21 cellular contexts compared by ENCODE assay signal in the genomic region with DNA sequence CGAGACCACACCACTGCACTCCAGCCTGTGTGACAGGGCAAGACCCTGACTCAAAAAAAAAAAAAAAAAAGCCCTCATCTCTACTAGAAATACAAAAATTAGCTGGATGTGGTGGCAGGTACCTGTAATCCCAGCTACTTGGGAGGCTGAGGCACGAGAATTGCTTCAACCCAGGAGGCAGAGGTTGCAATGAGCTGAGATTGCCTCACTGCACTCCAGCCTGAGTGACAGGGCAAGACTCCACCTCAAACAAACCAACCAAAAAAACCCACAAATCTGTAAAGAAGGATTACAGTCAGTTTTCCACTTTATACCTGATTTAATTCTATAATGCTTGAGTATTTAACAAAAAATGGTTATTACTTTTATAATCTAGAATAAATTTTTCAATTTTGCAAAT.
"Had no signal": no experiment of that assay in that cellular context is flagged by ENCODE, and none has a peak within 500 bp of the region (broad histone marks: within the 10 kb centered on the region; RNA-seq: fewer than 3 reads in every experiment).

No MANE protein-coding gene starts in this region.

- H3K27ac ChIP-seq: brain microvascular endothelial cell, cardiac muscle cell, PC-9, VCaP had no signal

- H3K4me3 ChIP-seq: cardiac muscle cell, PC-9 had no signal

- H2AFZ ChIP-seq: PC-9 had no signal

- H3K4me3 Mint-ChIP-seq: activated naive CD8-positive, alpha-beta T cell treated with anti-CD3 and anti-CD28 coated beads for 36 hours; activated T-cell treated with anti-CD3 and anti-CD28 coated beads, Interleukin-2, amount 50 U/mL, for 4 hours; T-cell had no signal

- H3K27me3 ChIP-seq: brain microvascular endothelial cell, cardiac muscle cell had no signal

- H3K4me2 ChIP-seq: PC-9 had no signal

- ATAC-seq: activated T-cell treated with anti-CD3 and anti-CD28 coated beads, Interleukin-2, amount 50 U/mL, for 4 hours; T-cell had no signal

- H3K27ac Mint-ChIP-seq: activated naive CD8-positive, alpha-beta T cell treated with anti-CD3 and anti-CD28 coated beads for 36 hours; T-cell had no signal

- H3K27me3 Mint-ChIP-seq: activated naive CD8-positive, alpha-beta T cell treated with anti-CD3 and anti-CD28 coated beads for 36 hours; T-cell had no signal

- DNase-seq: activated CD4-positive, alpha-beta T cell treated with anti-CD3 and anti-CD28 coated beads for 4 hours; activated CD4-positive, alpha-beta T cell treated with anti-CD3 and anti-CD28 coated beads, Interleukin-2, amount 50 U/mL, for 4 hours; activated CD8-positive, alpha-beta memory T cell treated with anti-CD3 and anti-CD28 coated beads for 24 hours; activated effector memory CD4-positive, alpha-beta T cell treated with anti-CD3 and anti-CD28 coated beads, Interleukin-2, amount 50 U/mL, for 16 hours; activated naive CD4-positive, alpha-beta T cell treated with Interleukin-2 at 50 U/mL for 16 hours; activated naive CD8-positive, alpha-beta T cell treated with anti-CD3 and anti-CD28 coated beads for 36 hours; activated T-cell treated with anti-CD3 and anti-CD28 coated beads, Interleukin-2, amount 50 U/mL, for 4 hours; brain microvascular endothelial cell; NCI-H1105 treated with DMSO at 0.1 percent for 48 hours; NCI-H1436 treated with DMSO at 0.1 percent for 48 hours; NCI-H187; NCI-H2081; NCI-H510A treated with DMSO at 0.1 percent for 48 hours; NCI-H69; NK-92 treated with Interleukin-12 subunit alpha and Interleukin-12 subunit beta, amount 100 ng/mL, for 24 hours; PC-9; SIG-M5; T-cell; T1000 had no signal
